Comparison of ENCODE assay signal across 18 cellular contexts in genomic region chr22:39546889-39547586, GRCh38. TPM values are rescaled to one million over a fixed set of nuclear protein-coding genes. Genes with fewer than 3 reads are reported as not detected.
DNase-seq lines count a peak whose midpoint lies in the region; FAIRE-seq and TF ChIP-seq lines count a peak whose summit lies in the region.
"Had no signal": no experiment of that assay in that cellular context is flagged by ENCODE, and none has a peak within 500 bp of the region (broad histone marks: within the 10 kb centered on the region; RNA-seq: fewer than 3 reads in every experiment).

No MANE protein-coding gene starts in this region.

- H3K9me3 ChIP-seq in MG63 = no peaks in the 10 kb centered on the region
- H3K9me3 ChIP-seq: tibial nerve had no signal

- no peaks in the 10 kb centered on the region for H3K36me3 ChIP-seq in MG63
- H3K36me3 ChIP-seq: tibial nerve had no signal

- FAIRE-seq in GM12891 (lab: Jason Lieb, UNC) = no peak
- FAIRE-seq: D721Med, H54, small intestine had no signal

- DNase-seq in Daoy (ENCODE audit: low read depth) (peak; percentile 48), MG63 (peak; percentile 72), anterior cingulate cortex (lab: John Stamatoyannopoulos, UW) (peak in 39 of 58 donors; percentile 5 to 80 (median 42)), kidney glomerular epithelial cell (lab: John Stamatoyannopoulos, UW) (peak; percentile 51), NCI-H82 treated with DMSO at 0.1 percent for 48 hours (lab: John Stamatoyannopoulos, UW; ENCODE audit: unreplicated experiment) (no peak), lower leg skin (ENCODE audit: low spot score in 2 of 2) (no peak), GM12891 (ENCODE audit: insufficient read length, low spot score) (no peak), D341Med (ENCODE audit: low spot score) (no peak)
- DNase-seq: activated CD8-positive, alpha-beta T cell treated with anti-CD3 and anti-CD28 coated beads for 36 hours; activated naive CD4-positive, alpha-beta T cell; NCI-H187 treated with DMSO at 0.1 percent for 48 hours; RPMI8226; small intestine had no signal

- no peak for TF ChIP-seq CTCF in lower leg skin (IDR thresholded peaks at IDR 0.05)

- WGBS in lower leg skin, 2 donors = 42 to 46% methylated on average over 5 of the region's 5 CpGs

- intact Hi-C loops in lower leg skin (cut with DNase I; ENCODE audit: low total_unique reads) = no loop called here

- H3K4me3 ChIP-seq in MG63 (no peak overlapping the region), lower leg skin (ENCODE audit: low read depth, poor library complexity, severe bottlenecking) (no peak overlapping the region)
- H3K4me3 ChIP-seq: tibial nerve had no signal

- H3K27me3 ChIP-seq in MG63 = no peaks in the 10 kb centered on the region

- TF ChIP-seq POLR2A in lower leg skin (IDR thresholded peaks at IDR 0.05) (no peak), GM12891 (IDR thresholded peaks at IDR 0.05; ENCODE audit: low read depth, low read length) (no peak)

TF ChIP-seq in GM12891, 5 proteins besides CTCF, POLR2A, EP300 and RAD21:
- no peak for TF ChIP-seq PAX5 (IDR thresholded peaks at IDR 0.05; ENCODE audit: insufficient read depth, low read length, severe bottlenecking)
- TF ChIP-seq POU2F2 (IDR thresholded peaks at IDR 0.05; ENCODE audit: low read depth, low read length) = no peak
- TF ChIP-seq TAF1 (IDR thresholded peaks at IDR 0.05; ENCODE audit: low read depth, low read length) = no peak
- no peak for TF ChIP-seq SPI1 (IDR thresholded peaks at IDR 0.05; ENCODE audit: low read depth, low read length)
- no peak for TF ChIP-seq POLR2AphosphoS5 (IDR thresholded peaks at IDR 0.05; ENCODE audit: low read depth, low read length)

RNA-seq across cellular contexts. Expression of gene RPS19BP1, which starts 14.5 kb away (rescaled TPM):
- 208 and 302 TPM in 2 replicates for total RNA-seq in Daoy (2014; rRNA removed; shearing (Covaris generic))
- total RNA-seq in MG63 (2014; rRNA removed; shearing (Covaris generic); ENCODE audit: low replicate concordance) = 138 and 161 TPM in 2 replicates
- 100 to 1,000 TPM in 3 of 4 donors, 10 to 100 TPM in 1; 93.4 to 157 (median 121) TPM for total RNA-seq in lower leg skin
- 62.8 TPM for polyA plus RNA-seq in GM12891 (2012; ENCODE audit: low read depth, missing spikeins)

RNA-seq across cellular contexts. Expression of gene CACNA1I, which starts 23.5 kb away (rescaled TPM):
- total RNA-seq in Daoy (2014; rRNA removed; shearing (Covaris generic)) = not detected in 2 replicates
- not detected in 2 replicates for total RNA-seq in MG63 (2014; rRNA removed; shearing (Covaris generic); ENCODE audit: low replicate concordance)
- under 1 TPM; 0.13 to 0.27 (median 0.21) TPM for total RNA-seq in lower leg skin
- polyA plus RNA-seq in GM12891 (2012; ENCODE audit: low read depth, missing spikeins) = not detected
- total RNA-seq: HT1080, kidney epithelial cell had no signal

RNA-seq across cellular contexts. Expression of gene ATF4, which starts 26.7 kb away (rescaled TPM):
- 241 and 299 TPM in 2 replicates for total RNA-seq in Daoy (2014; rRNA removed; shearing (Covaris generic))
- total RNA-seq in MG63 (2014; rRNA removed; shearing (Covaris generic); ENCODE audit: low replicate concordance) = 345 and 436 TPM in 2 replicates
- 100 to 1,000 TPM; 214 to 336 (median 309) TPM for total RNA-seq in lower leg skin
- polyA plus RNA-seq in GM12891 (2012; ENCODE audit: low read depth, missing spikeins) = 491 TPM

RNA-seq across cellular contexts. Expression of gene MIEF1, which starts 44.9 kb away (rescaled TPM):
- total RNA-seq in Daoy (2014; rRNA removed; shearing (Covaris generic)) = 25.7 and 27.2 TPM in 2 replicates
- total RNA-seq in MG63 (2014; rRNA removed; shearing (Covaris generic); ENCODE audit: low replicate concordance) = 32.3 and 32.7 TPM in 2 replicates
- total RNA-seq in lower leg skin = 10 to 100 TPM; 12.8 to 27.1 (median 20.2) TPM
- 19.6 TPM for polyA plus RNA-seq in GM12891 (2012; ENCODE audit: low read depth, missing spikeins)

Comparison
In these comparisons a context has a peak if more than half of its experiments do, and no peak if none do; other contexts are left out.
1. DNase-seq: peak in Daoy (single experiment), MG63 (single experiment), anterior cingulate cortex (39 of 58) and kidney glomerular epithelial cell (single experiment); none in NCI-H82 treated with DMSO at 0.1 percent for 48 hours (single experiment), lower leg skin (0 of 2), GM12891 (single experiment) and D341Med (single experiment).